In the genomic region with DNA sequence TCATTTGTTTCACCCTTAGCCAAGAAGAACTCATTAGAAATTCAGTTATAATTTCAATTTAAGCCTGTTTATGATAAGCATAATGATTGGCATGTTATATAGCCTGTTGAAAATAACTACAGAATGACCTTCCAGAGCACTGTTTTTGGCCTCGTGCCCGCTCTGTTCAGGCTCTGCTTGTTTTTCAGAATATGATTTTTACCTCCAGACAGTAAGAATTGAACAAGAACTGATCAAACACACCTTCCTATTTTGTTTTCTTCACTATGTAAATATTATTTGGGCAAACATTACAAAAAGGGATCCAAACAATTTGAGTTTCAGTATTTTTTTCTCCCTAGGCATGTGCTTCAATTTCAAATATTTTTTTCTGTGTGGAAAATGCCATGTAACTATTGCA, we compare ENCODE assay signal across 1 cellular context.
TF ChIP-seq lines count a peak whose summit lies in the region.

No MANE protein-coding gene starts in this region.

TF ChIP-seq in IMR-90, 13 proteins besides CTCF, POLR2A, EP300 and RAD21:
- no peak for TF ChIP-seq CEBPB (IDR thresholded peaks at IDR 0.05; ENCODE audit: low read depth, low read length)
- TF ChIP-seq MAZ (IDR thresholded peaks at IDR 0.05; ENCODE audit: borderline replicate concordance, low read depth, low read length), result no peak
- TF ChIP-seq CHD1 (IDR thresholded peaks at IDR 0.05; ENCODE audit: low read depth, low read length), result no peak
- no peak for TF ChIP-seq MXI1 (IDR thresholded peaks at IDR 0.05; ENCODE audit: borderline replicate concordance, low read depth, low read length)
- no peak for TF ChIP-seq MAFK (IDR thresholded peaks at IDR 0.05; ENCODE audit: low read depth, low read length)
- no peak for TF ChIP-seq ELK1 (IDR thresholded peaks at IDR 0.05; ENCODE audit: borderline replicate concordance, low read depth, low read length)
- no peak for TF ChIP-seq USF2 (IDR thresholded peaks at IDR 0.05; ENCODE audit: low read depth, low read length)
- TF ChIP-seq FOS (IDR thresholded peaks at IDR 0.05; ENCODE audit: low read depth, low read length), result no peak
- no peak for TF ChIP-seq BHLHE40 (IDR thresholded peaks at IDR 0.05; ENCODE audit: low read depth, low read length)
- TF ChIP-seq NFE2L2 (IDR thresholded peaks at IDR 0.05; ENCODE audit: low read depth, low read length), result no peak
- TF ChIP-seq SMC3 (IDR thresholded peaks at IDR 0.05; ENCODE audit: low read depth, low read length), result no peak
- no peak for TF ChIP-seq RFX5 (IDR thresholded peaks at IDR 0.05; ENCODE audit: low read depth, low read length)
- TF ChIP-seq RCOR1 (IDR thresholded peaks at IDR 0.05; ENCODE audit: insufficient replicate concordance, low read length), result no peak
